ENCODE assay signal across 20 cellular contexts in the genomic region with DNA sequence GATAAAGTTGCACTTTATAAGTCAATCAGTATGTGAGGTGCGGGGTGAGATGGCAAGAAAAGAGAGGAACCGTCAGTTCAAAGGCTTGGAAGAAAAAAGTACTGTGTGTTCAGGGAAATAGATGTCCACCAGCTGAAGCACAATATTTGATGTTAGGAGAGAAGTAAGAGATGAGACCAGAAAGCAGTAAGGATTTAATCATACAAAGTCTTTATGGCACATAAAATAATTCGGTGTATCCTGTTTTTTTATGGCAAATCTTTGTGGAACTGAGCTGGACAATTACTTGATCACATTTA.
"Had no signal": no experiment of that assay in that cellular context is flagged by ENCODE, and none has a peak within 500 bp of the region (broad histone marks: within the 10 kb centered on the region; RNA-seq: fewer than 3 reads in every experiment).

No MANE protein-coding gene starts in this region.

- H3K4me3 Mint-ChIP-seq: activated naive CD4-positive, alpha-beta T cell treated with anti-CD3 and anti-CD28 coated beads for 36 hours; endodermal cell; naive thymus-derived CD4-positive, alpha-beta T cell; neural crest cell; stimulated activated memory B cell treated with anti-CD40 and anti-IgM and Interleukin-4, amounts not matched to agents 10 μg/mL and 1 μg/mL and 100 μg/mL, for 72 hours had no signal

- H3K9me3 Mint-ChIP-seq: activated naive CD4-positive, alpha-beta T cell treated with anti-CD3 and anti-CD28 coated beads for 36 hours; endodermal cell; neural crest cell; stimulated activated memory B cell treated with anti-CD40 and anti-IgM and Interleukin-4, amounts not matched to agents 10 μg/mL and 1 μg/mL and 100 μg/mL, for 72 hours had no signal

- H3K27me3 ChIP-seq: gastrocnemius medialis, left lung, right lobe of liver, stomach, suprapubic skin, tibial nerve had no signal

- DNase-seq: activated CD4-positive, alpha-beta T cell treated with anti-CD3 and anti-CD28 coated beads for 1 hour; cerebellar nuclear complex; cortex of kidney; esophagus squamous epithelium; gastrocnemius medialis; hippocampal formation; left lung; occipital lobe had no signal

- H3K9me3 ChIP-seq: esophagus squamous epithelium, gastrocnemius medialis, left lung, right lobe of liver, stomach, suprapubic skin, tibial nerve had no signal

- H3K4me1 ChIP-seq: esophagus squamous epithelium, gastrocnemius medialis, left lung, right lobe of liver, stomach, suprapubic skin, tibial nerve had no signal

- H3K27ac Mint-ChIP-seq: activated naive CD4-positive, alpha-beta T cell treated with anti-CD3 and anti-CD28 coated beads for 36 hours; endodermal cell; naive thymus-derived CD4-positive, alpha-beta T cell; stimulated activated memory B cell treated with anti-CD40 and anti-IgM and Interleukin-4, amounts not matched to agents 10 μg/mL and 1 μg/mL and 100 μg/mL, for 72 hours had no signal

- ATAC-seq: gastrocnemius medialis; naive thymus-derived CD4-positive, alpha-beta T cell had no signal

- H3K4me3 ChIP-seq: esophagus squamous epithelium, gastrocnemius medialis, left lung, lung, right lobe of liver, skin epidermis, stomach, suprapubic skin, tibial nerve had no signal

- H3K27ac ChIP-seq: esophagus squamous epithelium, gastrocnemius medialis, left lung, right lobe of liver, skin epidermis, stomach, suprapubic skin, tibial nerve, WERI-Rb-1 had no signal

- H3K4me1 Mint-ChIP-seq: neural crest cell; stimulated activated memory B cell treated with anti-CD40 and anti-IgM and Interleukin-4, amounts not matched to agents 10 μg/mL and 1 μg/mL and 100 μg/mL, for 72 hours had no signal

- H3K36me3 Mint-ChIP-seq: naive thymus-derived CD4-positive, alpha-beta T cell; stimulated activated memory B cell treated with anti-CD40 and anti-IgM and Interleukin-4, amounts not matched to agents 10 μg/mL and 1 μg/mL and 100 μg/mL, for 72 hours had no signal
